Comparison of ENCODE assay signal across 25 cellular contexts in the genomic region with DNA sequence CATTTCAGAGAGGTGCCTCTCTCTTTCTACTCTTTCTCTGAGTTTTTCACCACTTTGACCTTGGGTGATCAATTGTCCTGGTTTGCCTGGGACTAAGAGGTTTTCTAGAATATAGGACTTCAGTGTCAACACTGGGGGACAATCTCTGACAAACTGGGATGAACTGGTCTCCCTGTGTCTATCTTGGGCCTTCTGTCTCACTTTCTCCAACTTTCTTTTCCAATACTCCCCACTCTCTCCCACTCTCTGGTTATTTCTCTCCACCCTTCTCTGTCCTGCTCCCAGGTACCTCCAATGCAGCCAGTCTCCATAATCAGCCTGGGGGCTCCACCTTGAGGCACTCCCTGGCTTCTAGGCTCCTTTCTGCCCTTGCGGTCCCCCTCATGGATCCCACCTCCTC. TPM values are rescaled to one million over a fixed set of nuclear protein-coding genes. Genes with fewer than 3 reads are reported as not detected.
"Had no signal": no experiment of that assay in that cellular context is flagged by ENCODE, and none has a peak within 500 bp of the region (broad histone marks: within the 10 kb centered on the region; RNA-seq: fewer than 3 reads in every experiment).

No MANE protein-coding gene starts in this region.

- ATAC-seq: activated CD4-positive, alpha-beta T cell treated with anti-CD3 and anti-CD28 coated beads for 36 hours; esophagus mucosa; mucosa of descending colon; stimulated activated memory B cell treated with anti-CD40 and anti-IgM and Interleukin-4, amounts not matched to agents 10 μg/mL and 1 μg/mL and 100 μg/mL, for 72 hours; WTC11 had no signal

- H3K9me3 ChIP-seq: left ventricle myocardium inferior, mucosa of descending colon had no signal

- DNase-seq: activated CD4-positive, alpha-beta T cell treated with anti-CD3 and anti-CD28 coated beads for 36 hours; activated CD4-positive, alpha-beta T cell treated with anti-CD3 and anti-CD28 coated beads, Interleukin-2, amount 50 U/mL, for 4 hours; activated gamma-delta T cell; aorta; brain microvascular endothelial cell; caudate nucleus; dermis blood vessel endothelial cell; effector memory CD4-positive, alpha-beta T cell; hippocampal formation; left ventricle myocardium inferior; mesenchymal stem cell; mucosa of descending colon; occipital lobe; posterior cingulate gyrus; small intestine; stimulated activated CD4-positive, alpha-beta T cell treated with anti-CD3 and anti-CD28 coated beads, Interleukin-15, amount 100 ng/mL, for 24 hours; T1000; trophoblast cell had no signal

- H3K27ac Mint-ChIP-seq: activated CD4-positive, alpha-beta T cell treated with anti-CD3 and anti-CD28 coated beads for 36 hours; activated naive CD4-positive, alpha-beta T cell treated with anti-CD3 and anti-CD28 coated beads, Interleukin-2, amount 50 U/mL, for 24 hours; activated T-helper 1 cell treated with anti-CD3 and anti-CD28 coated beads, Interleukin-12 subunit alpha, Interleukin-12 subunit beta, Interleukin-2, Interleukin-4 antibody, amounts not matched to agents 30 ng/mL and 10 ng/mL and 1 ng/mL, durations not matched to agents 14 hours and 24 hours and 36 hours; stimulated activated memory B cell treated with anti-CD40 and anti-IgM and Interleukin-4, amounts not matched to agents 10 μg/mL and 1 μg/mL and 100 μg/mL, for 72 hours; T-helper 1 cell treated with Interleukin-12 subunit alpha and Interleukin-12 subunit beta and Interleukin-4 antibody, amounts not matched to agents 30 μg/mL and 1 μg/mL, for 36 hours; WTC11 had no signal

- H3K27me3 ChIP-seq: brain microvascular endothelial cell had no signal

- H3K36me3 Mint-ChIP-seq: activated naive CD4-positive, alpha-beta T cell treated with anti-CD3 and anti-CD28 coated beads, Interleukin-2, amount 50 U/mL, for 24 hours; stimulated activated memory B cell treated with anti-CD40 and anti-IgM and Interleukin-4, amounts not matched to agents 10 μg/mL and 1 μg/mL and 100 μg/mL, for 72 hours; WTC11 had no signal

- H3K36me3 ChIP-seq: brain microvascular endothelial cell, left ventricle myocardium inferior had no signal

- H3K27ac ChIP-seq: brain microvascular endothelial cell, left ventricle myocardium inferior had no signal

- H3K4me3 Mint-ChIP-seq: activated CD4-positive, alpha-beta T cell treated with anti-CD3 and anti-CD28 coated beads for 36 hours; activated naive CD4-positive, alpha-beta T cell treated with anti-CD3 and anti-CD28 coated beads, Interleukin-2, amount 50 U/mL, for 24 hours; activated T-helper 1 cell treated with anti-CD3 and anti-CD28 coated beads, Interleukin-12 subunit alpha, Interleukin-12 subunit beta, Interleukin-2, Interleukin-4 antibody, amounts not matched to agents 30 ng/mL and 10 ng/mL and 1 ng/mL, durations not matched to agents 14 hours and 24 hours and 36 hours; stimulated activated memory B cell treated with anti-CD40 and anti-IgM and Interleukin-4, amounts not matched to agents 10 μg/mL and 1 μg/mL and 100 μg/mL, for 72 hours; T-helper 1 cell treated with Interleukin-12 subunit alpha and Interleukin-12 subunit beta and Interleukin-4 antibody, amounts not matched to agents 30 μg/mL and 1 μg/mL, for 36 hours; WTC11 had no signal

- H3K9me3 Mint-ChIP-seq: activated naive CD4-positive, alpha-beta T cell treated with anti-CD3 and anti-CD28 coated beads, Interleukin-2, amount 50 U/mL, for 24 hours; activated T-helper 1 cell treated with anti-CD3 and anti-CD28 coated beads, Interleukin-12 subunit alpha, Interleukin-12 subunit beta, Interleukin-2, Interleukin-4 antibody, amounts not matched to agents 30 ng/mL and 10 ng/mL and 1 ng/mL, durations not matched to agents 14 hours and 24 hours and 36 hours; stimulated activated memory B cell treated with anti-CD40 and anti-IgM and Interleukin-4, amounts not matched to agents 10 μg/mL and 1 μg/mL and 100 μg/mL, for 72 hours; T-helper 1 cell treated with Interleukin-12 subunit alpha and Interleukin-12 subunit beta and Interleukin-4 antibody, amounts not matched to agents 30 μg/mL and 1 μg/mL, for 36 hours; WTC11 had no signal

- H3K4me3 ChIP-seq: left ventricle myocardium inferior, mucosa of descending colon had no signal

RNA-seq across cellular contexts. Expression of gene ITGA11, which starts 4.7 kb away (rescaled TPM):
- polyA plus RNA-seq: neural cell had no signal
